ENCODE assay signal across 1 cellular context in the genomic region with DNA sequence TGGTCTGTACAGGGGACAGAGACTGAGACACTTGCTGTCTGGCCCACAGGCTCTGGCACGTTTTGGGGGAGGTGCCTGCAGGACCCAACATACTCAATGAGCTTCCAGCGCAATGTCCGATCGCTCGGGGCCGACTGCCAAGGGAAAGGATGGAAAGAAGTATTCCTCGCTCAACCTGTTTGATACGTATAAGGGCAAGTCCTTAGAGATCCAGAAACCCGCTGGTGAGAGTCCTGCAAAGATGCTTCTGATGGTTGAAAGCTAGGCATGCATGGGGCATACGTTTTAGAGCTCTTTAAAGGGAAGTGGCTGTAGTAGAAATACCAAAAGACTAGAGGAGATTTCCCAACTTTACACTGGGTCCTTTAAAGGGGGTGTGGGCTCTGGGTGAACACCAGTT.
TF ChIP-seq lines count a peak whose summit lies in the region.

No MANE protein-coding gene starts in this region.

TF ChIP-seq in GM23338, 12 proteins besides CTCF, POLR2A, EP300 and RAD21 (continued from another document):
- TF ChIP-seq, protein P1, sequence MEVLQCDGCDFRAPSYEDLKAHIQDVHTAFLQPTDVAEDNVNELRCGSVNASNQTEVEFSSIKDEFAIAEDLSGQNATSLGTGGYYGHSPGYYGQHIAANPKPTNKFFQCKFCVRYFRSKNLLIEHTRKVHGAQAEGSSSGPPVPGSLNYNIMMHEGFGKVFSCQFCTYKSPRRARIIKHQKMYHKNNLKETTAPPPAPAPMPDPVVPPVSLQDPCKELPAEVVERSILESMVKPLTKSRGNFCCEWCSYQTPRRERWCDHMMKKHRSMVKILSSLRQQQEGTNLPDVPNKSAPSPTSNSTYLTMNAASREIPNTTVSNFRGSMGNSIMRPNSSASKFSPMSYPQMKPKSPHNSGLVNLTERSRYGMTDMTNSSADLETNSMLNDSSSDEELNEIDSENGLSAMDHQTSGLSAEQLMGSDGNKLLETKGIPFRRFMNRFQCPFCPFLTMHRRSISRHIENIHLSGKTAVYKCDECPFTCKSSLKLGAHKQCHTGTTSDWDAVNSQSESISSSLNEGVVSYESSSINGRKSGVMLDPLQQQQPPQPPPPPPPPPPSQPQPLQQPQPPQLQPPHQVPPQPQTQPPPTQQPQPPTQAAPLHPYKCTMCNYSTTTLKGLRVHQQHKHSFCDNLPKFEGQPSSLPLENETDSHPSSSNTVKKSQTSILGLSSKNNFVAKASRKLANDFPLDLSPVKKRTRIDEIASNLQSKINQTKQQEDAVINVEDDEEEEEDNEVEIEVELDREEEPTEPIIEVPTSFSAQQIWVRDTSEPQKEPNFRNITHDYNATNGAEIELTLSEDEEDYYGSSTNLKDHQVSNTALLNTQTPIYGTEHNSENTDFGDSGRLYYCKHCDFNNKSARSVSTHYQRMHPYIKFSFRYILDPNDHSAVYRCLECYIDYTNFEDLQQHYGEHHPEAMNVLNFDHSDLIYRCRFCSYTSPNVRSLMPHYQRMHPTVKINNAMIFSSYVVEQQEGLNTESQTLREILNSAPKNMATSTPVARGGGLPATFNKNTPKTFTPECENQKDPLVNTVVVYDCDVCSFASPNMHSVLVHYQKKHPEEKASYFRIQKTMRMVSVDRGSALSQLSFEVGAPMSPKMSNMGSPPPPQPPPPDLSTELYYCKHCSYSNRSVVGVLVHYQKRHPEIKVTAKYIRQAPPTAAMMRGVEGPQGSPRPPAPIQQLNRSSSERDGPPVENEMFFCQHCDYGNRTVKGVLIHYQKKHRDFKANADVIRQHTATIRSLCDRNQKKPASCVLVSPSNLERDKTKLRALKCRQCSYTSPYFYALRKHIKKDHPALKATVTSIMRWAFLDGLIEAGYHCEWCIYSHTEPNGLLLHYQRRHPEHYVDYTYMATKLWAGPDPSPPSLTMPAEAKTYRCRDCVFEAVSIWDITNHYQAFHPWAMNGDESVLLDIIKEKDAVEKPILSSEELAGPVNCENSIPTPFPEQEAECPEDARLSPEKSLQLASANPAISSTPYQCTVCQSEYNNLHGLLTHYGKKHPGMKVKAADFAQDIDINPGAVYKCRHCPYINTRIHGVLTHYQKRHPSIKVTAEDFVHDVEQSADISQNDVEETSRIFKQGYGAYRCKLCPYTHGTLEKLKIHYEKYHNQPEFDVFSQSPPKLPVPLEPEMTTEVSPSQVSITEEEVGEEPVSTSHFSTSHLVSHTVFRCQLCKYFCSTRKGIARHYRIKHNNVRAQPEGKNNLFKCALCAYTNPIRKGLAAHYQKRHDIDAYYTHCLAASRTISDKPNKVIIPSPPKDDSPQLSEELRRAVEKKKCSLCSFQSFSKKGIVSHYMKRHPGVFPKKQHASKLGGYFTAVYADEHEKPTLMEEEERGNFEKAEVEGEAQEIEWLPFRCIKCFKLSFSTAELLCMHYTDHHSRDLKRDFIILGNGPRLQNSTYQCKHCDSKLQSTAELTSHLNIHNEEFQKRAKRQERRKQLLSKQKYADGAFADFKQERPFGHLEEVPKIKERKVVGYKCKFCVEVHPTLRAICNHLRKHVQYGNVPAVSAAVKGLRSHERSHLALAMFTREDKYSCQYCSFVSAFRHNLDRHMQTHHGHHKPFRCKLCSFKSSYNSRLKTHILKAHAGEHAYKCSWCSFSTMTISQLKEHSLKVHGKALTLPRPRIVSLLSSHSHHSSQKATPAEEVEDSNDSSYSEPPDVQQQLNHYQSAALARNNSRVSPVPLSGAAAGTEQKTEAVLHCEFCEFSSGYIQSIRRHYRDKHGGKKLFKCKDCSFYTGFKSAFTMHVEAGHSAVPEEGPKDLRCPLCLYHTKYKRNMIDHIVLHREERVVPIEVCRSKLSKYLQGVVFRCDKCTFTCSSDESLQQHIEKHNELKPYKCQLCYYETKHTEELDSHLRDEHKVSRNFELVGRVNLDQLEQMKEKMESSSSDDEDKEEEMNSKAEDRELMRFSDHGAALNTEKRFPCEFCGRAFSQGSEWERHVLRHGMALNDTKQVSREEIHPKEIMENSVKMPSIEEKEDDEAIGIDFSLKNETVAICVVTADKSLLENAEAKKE (CRISPR knock-in tag; IDR thresholded peaks at IDR 0.05): no peak
- TF ChIP-seq ZNF331 (CRISPR knock-in tag; IDR thresholded peaks at IDR 0.05; ENCODE audit: low read depth) (no peak), JUNB (IDR thresholded peaks at IDR 0.05; ENCODE audit: unreplicated experiment) (no peak), NANOG (IDR thresholded peaks at IDR 0.05; ENCODE audit: borderline replicate concordance) (no peak), CREB1 (CRISPR knock-in tag; IDR thresholded peaks at IDR 0.05; ENCODE audit: low read depth) (no peak), POLR2AphosphoS5 (IDR thresholded peaks at IDR 0.05; ENCODE audit: low read depth) (no peak), EZH2 (IDR thresholded peaks at IDR 0.05; ENCODE audit: low read depth, unreplicated experiment) (no peak), ETS1 (IDR thresholded peaks at IDR 0.05) (no peak), EZH2phosphoT487 (IDR thresholded peaks at IDR 0.05; ENCODE audit: unreplicated experiment) (no peak), STAT1 (IDR thresholded peaks at IDR 0.05; ENCODE audit: unreplicated experiment) (no peak)
